7 cellular contexts compared by ENCODE assay signal in genomic region chr17:48024149-48025039, GRCh38. TPM values are rescaled to one million over a fixed set of nuclear protein-coding genes. Genes with fewer than 3 reads are reported as not detected.
DNase-seq lines count a peak whose midpoint lies in the region; ATAC-seq and TF ChIP-seq lines count a peak whose summit lies in the region.

No MANE protein-coding gene starts in this region.

- ATAC-seq in GM18498 (IDR thresholded peaks at IDR 0.05; ENCODE audit: unreplicated experiment): peak; percentile 10

- peak overlapping the region; percentile 86 for H2AFZ ChIP-seq in mesenchymal stem cell (ENCODE audit: low read depth, low read length)

- peak overlapping the region in 1 of 2 experiments; percentile 82 for H3K14ac ChIP-seq in mesenchymal stem cell (ENCODE audit: low read length in 2 of 2)

- TF ChIP-seq EP300 in Ishikawa (IDR thresholded peaks at IDR 0.05; ENCODE audit: borderline replicate concordance): 0 out of 2 replicates have a peak, but pooled peaks have one; percentile 11

- H3K4me2 ChIP-seq in mesenchymal stem cell (ENCODE audit: low read length, poor library complexity, severe bottlenecking): peak overlapping the region; percentile 91

- no peak overlapping the region for H3K27ac ChIP-seq in WERI-Rb-1
- H3K27ac ChIP-seq in mesenchymal stem cell (ENCODE audit: low read length, poor library complexity, severe bottlenecking): no peak overlapping the region
- H3K27ac ChIP-seq in temporal lobe (ENCODE audit: low read depth, low read length): peak overlapping the region; percentile 80

- peak overlapping the region; percentile 59 to 94 for H3K18ac ChIP-seq in mesenchymal stem cell (ENCODE audit: low read depth in 1 of 2, low read length in 2 of 2)

- peak overlapping the region; percentile 37 to 79 for H2BK12ac ChIP-seq in mesenchymal stem cell (ENCODE audit: low read length in 2 of 2)

- peak; percentile 25 for DNase-seq in WERI-Rb-1
- peak; percentile 84 for DNase-seq in ecto neural progenitor cell (ENCODE audit: low spot score)
- DNase-seq in mesenchymal stem cell: no peak
- DNase-seq in NK-92 (lab: John Stamatoyannopoulos, UW; ENCODE audit: unreplicated experiment): no peak

- peak overlapping the region; percentile 81 for H3K9ac ChIP-seq in mesenchymal stem cell (ENCODE audit: low read length)

- TF ChIP-seq CTCF in WERI-Rb-1 (IDR thresholded peaks at IDR 0.05; ENCODE audit: low read depth, low read length): no peak

- H2AK5ac ChIP-seq in mesenchymal stem cell (ENCODE audit: low read length, severe bottlenecking): peak overlapping the region; percentile 28

- H3K36me3 ChIP-seq in WERI-Rb-1 (no peaks in the 10 kb centered on the region), mesenchymal stem cell (ENCODE audit: control insufficient read depth in 1 of 2, insufficient read depth in 2 of 2, low read depth in 1 of 2, low read length in 2 of 2) (peaks cover 0 to 4% of the 10 kb centered on the region in 2 experiments)

- H2BK15ac ChIP-seq in mesenchymal stem cell (ENCODE audit: low read depth, poor library complexity, severe bottlenecking): no peak overlapping the region

- no peaks in the 10 kb centered on the region for H3K79me1 ChIP-seq in mesenchymal stem cell (replicated peaks; ENCODE audit: low read length, poor library complexity, severe bottlenecking)

- H3K4me3 ChIP-seq in WERI-Rb-1 (ENCODE audit: low read depth, low read length) (peak overlapping the region; percentile 46), mesenchymal stem cell (ENCODE audit: insufficient read depth in 1 of 2, low read depth in 1 of 2, low read length in 2 of 2) (peak overlapping the region; percentile 49 to 81)

- WGBS in mesenchymal stem cell: 4% methylated on average over 51 of the region's 54 CpGs

- H3K4ac ChIP-seq in mesenchymal stem cell (ENCODE audit: low read depth in 1 of 2, low read length in 2 of 2): peak overlapping the region; percentile 7 to 64

- H3K27me3 ChIP-seq in WERI-Rb-1 (ENCODE audit: insufficient read depth, low read depth, severe bottlenecking) (peaks cover 5% of the 10 kb centered on the region), mesenchymal stem cell (ENCODE audit: control insufficient read depth in 1 of 2, insufficient read depth in 1 of 2, low read length in 2 of 2) (peaks cover 0 to 5% of the 10 kb centered on the region in 2 experiments)

- no peak overlapping the region for H4K91ac ChIP-seq in mesenchymal stem cell (ENCODE audit: low read length)

- H3K23ac ChIP-seq in mesenchymal stem cell (ENCODE audit: low read length in 2 of 2): peak overlapping the region in 1 of 2 experiments; percentile 36

- no peaks in the 10 kb centered on the region for H3K9me3 ChIP-seq in WERI-Rb-1 (ENCODE audit: severe bottlenecking)
- H3K9me3 ChIP-seq in mesenchymal stem cell (ENCODE audit: control insufficient read depth, low read length): no peaks in the 10 kb centered on the region

- H3K4me1 ChIP-seq in mesenchymal stem cell (ENCODE audit: control insufficient read depth, insufficient read depth, low read depth, low read length): peaks cover 26% of the 10 kb centered on the region

- peak overlapping the region; percentile 50 for H2BK120ac ChIP-seq in mesenchymal stem cell (ENCODE audit: low read depth, low read length)

- H2BK5ac ChIP-seq in mesenchymal stem cell (ENCODE audit: low read depth, low read length, poor library complexity, severe bottlenecking): no peak overlapping the region

- no peak for TF ChIP-seq RAD21 in Ishikawa (IDR thresholded peaks at IDR 0.05; ENCODE audit: low read depth)

- H4K8ac ChIP-seq in mesenchymal stem cell (ENCODE audit: low read length): peak overlapping the region; percentile 66

TF ChIP-seq in Ishikawa, 13 proteins besides CTCF, POLR2A, EP300 and RAD21:
- TF ChIP-seq TCF12 (IDR thresholded peaks at IDR 0.05; ENCODE audit: low read depth): peak; percentile 10; the same call in 1 of the 2 replicates
- TF ChIP-seq TEAD4 (IDR thresholded peaks at IDR 0.05): peak; percentile 41; the same call in 1 of the 2 replicates
- TF ChIP-seq NFIC (IDR thresholded peaks at IDR 0.05): no peak
- TF ChIP-seq MAX (IDR thresholded peaks at IDR 0.05): peak; percentile 29; the same call in 1 of the 2 replicates

RNA-seq across cellular contexts. Expression of gene COPZ2, which starts 13.2 kb away (rescaled TPM):
- 148 TPM for polyA plus RNA-seq in mesenchymal stem cell (2013, experiment 1 of 2)
- polyA plus RNA-seq in mesenchymal stem cell (2013, experiment 2 of 2): 153 TPM
- 2.0 TPM for total RNA-seq in temporal lobe

RNA-seq across cellular contexts. Expression of gene NFE2L1, which starts 23.8 kb away (rescaled TPM):
- polyA plus RNA-seq in mesenchymal stem cell (2013, experiment 1 of 2): 172 TPM
- polyA plus RNA-seq in mesenchymal stem cell (2013, experiment 2 of 2): 169 TPM
- 33.2 TPM for total RNA-seq in temporal lobe

RNA-seq across cellular contexts. Expression of gene CDK5RAP3, which starts 53.5 kb away (rescaled TPM):
- polyA plus RNA-seq in mesenchymal stem cell (2013, experiment 1 of 2): 75.6 TPM
- polyA plus RNA-seq in mesenchymal stem cell (2013, experiment 2 of 2): 69.9 TPM
- 67.6 TPM for total RNA-seq in temporal lobe

Comparison
In these comparisons a context has a peak if more than half of its experiments do, and no peak if none do; other contexts are left out.
1. DNase-seq: peak in WERI-Rb-1 (single experiment) and ecto neural progenitor cell (single experiment); none in mesenchymal stem cell (single experiment) and NK-92 (single experiment).